ENCODE assay signal across 25 cellular contexts in the genomic region with DNA sequence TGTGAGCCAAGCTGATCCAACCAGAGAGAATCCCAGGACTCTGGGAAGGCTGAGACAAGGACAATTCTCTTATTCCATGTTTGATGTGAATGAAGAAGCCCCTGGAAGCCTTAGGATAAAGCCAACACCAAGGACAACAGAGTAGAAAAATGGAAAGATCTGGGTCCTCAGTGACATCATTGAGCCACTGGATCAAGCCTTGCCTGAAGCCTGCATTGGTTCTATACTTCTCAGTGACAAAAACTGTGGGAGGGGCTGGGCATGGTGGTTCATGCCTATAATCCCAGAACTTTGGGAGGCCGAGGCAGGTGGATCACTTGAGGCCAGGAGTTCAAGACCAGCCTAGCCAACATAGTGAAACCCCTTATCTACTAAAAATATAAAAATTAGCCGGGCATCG. TPM values are rescaled to one million over a fixed set of nuclear protein-coding genes. Genes with fewer than 3 reads are reported as not detected.
DNase-seq lines count a peak whose midpoint lies in the region; ATAC-seq, FAIRE-seq and TF ChIP-seq lines count a peak whose summit lies in the region.
"Had no signal": no experiment of that assay in that cellular context is flagged by ENCODE, and none has a peak within 500 bp of the region (broad histone marks: within the 10 kb centered on the region; RNA-seq: fewer than 3 reads in every experiment).

No MANE protein-coding gene starts in this region.

- H3K27ac Mint-ChIP-seq in effector memory CD8-positive, alpha-beta T cell = peak overlapping the region; percentile 89 to 90

- TF ChIP-seq CTCF in HepG2 (CRISPR knock-in tag; IDR thresholded peaks at IDR 0.05) (no peak), right lobe of liver (IDR thresholded peaks at IDR 0.05) (no peak), ovary (IDR thresholded peaks at IDR 0.05) (no peak), esophagus squamous epithelium (IDR thresholded peaks at IDR 0.05) (no peak), transverse colon (IDR thresholded peaks at IDR 0.05) (no peak)

- no peak overlapping the region for H3K4me3 Mint-ChIP-seq in effector memory CD8-positive, alpha-beta T cell
- H3K4me3 Mint-ChIP-seq: CD14-positive monocyte; CD4-positive, alpha-beta T cell; CD8-positive, alpha-beta memory T cell had no signal

- CTCF ChIA-PET in HepG2 (lab: Yijun Ruan, JAX; ENCODE audit: low intra/inter-chr PET ratio, low total read pairs) = no interaction called here

- no peak for FAIRE-seq in HepG2 (lab: Jason Lieb, UNC)
- FAIRE-seq: A549, GM12891, GM18507, H1 had no signal

- no peaks in the 10 kb centered on the region for H3K9me3 ChIP-seq in HepG2 (ENCODE audit: low read length)
- H3K9me3 ChIP-seq in right lobe of liver = no peaks in the 10 kb centered on the region
- no peaks in the 10 kb centered on the region for H3K9me3 ChIP-seq in ovary
- H3K9me3 ChIP-seq in esophagus squamous epithelium = no peaks in the 10 kb centered on the region
- no peaks in the 10 kb centered on the region for H3K9me3 ChIP-seq in transverse colon
- H3K9me3 ChIP-seq: A549; BE2C; BLaER1 treated with 17β-estradiol and CSF1 and Interleukin-3, amounts not matched to agents 10 nM and 100 nM had no signal

- no peak for DNase-seq in HepG2 (ENCODE audit: low spot score)
- DNase-seq in right lobe of liver = no peak
- DNase-seq in effector memory CD8-positive, alpha-beta T cell = no peak
- DNase-seq in ovary = no peak
- no peak for DNase-seq in esophagus squamous epithelium (lab: John Stamatoyannopoulos, UW)
- no peak for DNase-seq in transverse colon
- no peak for DNase-seq in T-helper 1 cell
- DNase-seq: 8988T; ACHN; AML-193; BE2C; CD4-positive, alpha-beta T cell; CD8-positive, alpha-beta memory T cell; DMS53; DMS79 treated with DMSO at 0.1 percent for 48 hours; GF-D8; GM23248; H7; HCEC 1CT had no signal

- TF ChIP-seq EP300 in HepG2 (IDR thresholded peaks at IDR 0.05; ENCODE audit: low read depth in 2 of 2, low read length in 2 of 2) (no peak), HepG2 (CRISPR knock-in tag; IDR thresholded peaks at IDR 0.05; ENCODE audit: borderline replicate concordance) (no peak), ovary (IDR thresholded peaks at IDR 0.05) (no peak), transverse colon (IDR thresholded peaks at IDR 0.05; ENCODE audit: low read depth) (no peak)

- H3K36me3 ChIP-seq in HepG2 (replicated peaks in 1 of 2; ENCODE audit: control insufficient read depth in 1 of 2, insufficient read depth in 2 of 2, low read length in 2 of 2) (no peaks in the 10 kb centered on the region), right lobe of liver (no peaks in the 10 kb centered on the region), ovary (no peaks in the 10 kb centered on the region), esophagus squamous epithelium (peaks cover 0 to 45% (median 0%) of the 10 kb centered on the region in 3 donors), transverse colon (no peaks in the 10 kb centered on the region)
- H3K36me3 ChIP-seq: BE2C had no signal

- H3K36me3 Mint-ChIP-seq in effector memory CD8-positive, alpha-beta T cell (ENCODE audit: insufficient read depth) = peaks cover 2% of the 10 kb centered on the region

- H3K4me2 ChIP-seq in HepG2 (ENCODE audit: low read depth, low read length) = no peak overlapping the region
- H3K4me2 ChIP-seq: A549; BLaER1 treated with 17β-estradiol and CSF1 and Interleukin-3, amounts not matched to agents 10 nM and 100 nM had no signal

- H3K4me1 Mint-ChIP-seq in effector memory CD8-positive, alpha-beta T cell (ENCODE audit: low read depth in 2 of 2) = peaks cover 0 to 4% of the 10 kb centered on the region in 2 donors
- H3K4me1 Mint-ChIP-seq: CD14-positive monocyte had no signal

- WGBS in HepG2 (ENCODE audit: low lambda C conversion rate) = 70% methylated on average over 3 of the region's 3 CpGs
- 100% methylated on average over 1 of the region's 3 CpGs for WGBS in right lobe of liver (ENCODE audit: insufficient coverage, low coverage, low lambda C conversion rate, missing lambda C conversion rate)
- 59 to 93% (median 86%) methylated on average over 2 to 3 of the region's 3 CpGs for WGBS in ovary, 3 donors
- 83 to 86% methylated on average over 1 to 2 of the region's 3 CpGs for WGBS in esophagus squamous epithelium, 2 donors
- WGBS in transverse colon (ENCODE audit: low coverage in 1 of 2), 2 donors = 65% methylated on average over 3 of the region's 3 CpGs; no CpG with 5 or more reads in 1 of the 2 donors

- H3K4me1 ChIP-seq in HepG2 (ENCODE audit: insufficient read depth, low read length) (no peaks in the 10 kb centered on the region; the same call in 1 of the 2 replicates), right lobe of liver (peaks cover 0 to under 1% (median 0%) of the 10 kb centered on the region in 4 donors), ovary (ENCODE audit: insufficient read depth) (no peaks in the 10 kb centered on the region), esophagus squamous epithelium (peaks cover 4 to 5% (median 4%) of the 10 kb centered on the region in 3 donors), transverse colon (no peaks in the 10 kb centered on the region)
- H3K4me1 ChIP-seq: A549, BE2C had no signal

- TF ChIP-seq RAD21 in HepG2 (CRISPR knock-in tag; IDR thresholded peaks at IDR 0.05) = no peak

- no peak overlapping the region for H3K9ac ChIP-seq in HepG2 (ENCODE audit: insufficient read depth, low read depth, low read length)
- H3K9ac ChIP-seq: BLaER1 treated with 17β-estradiol and CSF1 and Interleukin-3, amounts not matched to agents 10 nM and 100 nM; GM23248 had no signal

- intact Hi-C loops in HepG2 (cut with micrococcal nuclease; ENCODE audit: unreplicated experiment) = no loop called here
- intact Hi-C loops in right lobe of liver (cut with DNase I) = no loop called here
- intact Hi-C loops in ovary (cut with DNase I) = loop anchor here in 2 of 4 donors (10.0 kb wide), 1 partner anchor 168 kb away; a partner anchor contains a TSS
- intact Hi-C loops in esophagus squamous epithelium (cut with DNase I) = loop anchor here (10.0 kb wide), 1 partner anchor 168 kb away; a partner anchor contains a TSS
- intact Hi-C loops in transverse colon (cut with DNase I; ENCODE audit: low total_unique reads) = no loop called here

- no peaks in the 10 kb centered on the region for H3K79me2 ChIP-seq in HepG2 (ENCODE audit: insufficient read depth, low read length)

- H3K27ac ChIP-seq in HepG2 (ENCODE audit: extremely low read length, insufficient read depth, low read length) (no peak overlapping the region), right lobe of liver (no peak overlapping the region), ovary (peak overlapping the region; percentile 52 to 91), esophagus squamous epithelium (no peak overlapping the region), transverse colon (no peak overlapping the region)
- H3K27ac ChIP-seq: A549; BLaER1 treated with 17β-estradiol and CSF1 and Interleukin-3, amounts not matched to agents 10 nM and 100 nM; GM23248 had no signal

- no peak for ATAC-seq in HepG2
- no peak for ATAC-seq in right lobe of liver
- no peak for ATAC-seq in effector memory CD8-positive, alpha-beta T cell (replicated peaks)
- ATAC-seq: A549 had no signal

- H3K9me3 Mint-ChIP-seq in effector memory CD8-positive, alpha-beta T cell = no peaks in the 10 kb centered on the region
- H3K9me3 Mint-ChIP-seq: CD4-positive, alpha-beta T cell; CD8-positive, alpha-beta memory T cell had no signal

- in situ Hi-C loops in HepG2 (cut with HindIII; ENCODE audit: extremely low pct_ligation_motif_present, low pct_unique_long_range_greater_than_20kb) = no loop called here
- in situ Hi-C loops in transverse colon (cut with MboI; ENCODE audit: low pct_ligation_motif_present in 1 of 4, low pct_unique_long_range_greater_than_20kb in 1 of 4, low sequenced_read_pairs in 3 of 4) = no loop called here

- H3K4me3 ChIP-seq in HepG2 (replicated peaks in 1 of 3; ENCODE audit: insufficient read depth in 1 of 3, low read depth in 2 of 3, low read length in 3 of 3) (no peak overlapping the region), right lobe of liver (no peak overlapping the region), ovary (no peak overlapping the region), esophagus squamous epithelium (no peak overlapping the region), transverse colon (no peak overlapping the region)
- H3K4me3 ChIP-seq: A549; BLaER1 treated with 17β-estradiol and CSF1 and Interleukin-3, amounts not matched to agents 10 nM and 100 nM; GM23248 had no signal

- H3K27me3 ChIP-seq in HepG2 (ENCODE audit: control insufficient read depth in 1 of 2, insufficient read depth in 2 of 2, low read length in 2 of 2) = no peaks in the 10 kb centered on the region; a peak in 1 of 5 replicates
- H3K27me3 ChIP-seq in right lobe of liver = no peaks in the 10 kb centered on the region
- H3K27me3 ChIP-seq in ovary = no peaks in the 10 kb centered on the region
- no peaks in the 10 kb centered on the region for H3K27me3 ChIP-seq in esophagus squamous epithelium
- H3K27me3 ChIP-seq in transverse colon = no peaks in the 10 kb centered on the region
- H3K27me3 ChIP-seq: BE2C; BLaER1 treated with 17β-estradiol and CSF1 and Interleukin-3, amounts not matched to agents 10 nM and 100 nM had no signal

- H3K27me3 Mint-ChIP-seq in effector memory CD8-positive, alpha-beta T cell = no peaks in the 10 kb centered on the region
- H3K27me3 Mint-ChIP-seq: CD4-positive, alpha-beta T cell had no signal

- H2AFZ ChIP-seq in HepG2 (ENCODE audit: low read length) = no peak overlapping the region
- H2AFZ ChIP-seq: GM23248 had no signal

- H4K20me1 ChIP-seq in HepG2 (ENCODE audit: insufficient read depth, low read length) = no peaks in the 10 kb centered on the region

- no peak for TF ChIP-seq POLR2A in HepG2 (IDR thresholded peaks at IDR 0.05; ENCODE audit: insufficient read depth in 1 of 2, low read depth in 2 of 2, low read length in 2 of 2)
- no peak for TF ChIP-seq POLR2A in right lobe of liver (IDR thresholded peaks at IDR 0.05)
- no peak for TF ChIP-seq POLR2A in ovary (IDR thresholded peaks at IDR 0.05)
- no peak for TF ChIP-seq POLR2A in esophagus squamous epithelium (IDR thresholded peaks at IDR 0.05)
- no peak for TF ChIP-seq POLR2A in transverse colon (IDR thresholded peaks at IDR 0.05)

- POLR2A ChIA-PET in HepG2 (lab: Yijun Ruan, JAX) = no interaction called here

- no TSS peak for BruUV-seq in HepG2 (replicated peaks; lab: Mats Ljungman, UMichigan)

RNA-seq across cellular contexts. Expression of a gene that starts 15.6 kb away (rescaled TPM):
- total RNA-seq in HepG2 (2016; rRNA removed; fragmentation: Illumina TruSeq; extraction: Trizol) (1.8 and 2.0 TPM in 2 replicates), right lobe of liver (1 to 10 TPM in 4 of 6 experiments, under 1 TPM in 2; 0.31 to 2.8 (median 1.5) TPM), ovary (10 to 100 TPM in 5 of 7 donors, 1 to 10 TPM in 2; 6.0 to 30.4 (median 14.6) TPM), esophagus squamous epithelium (10 to 100 TPM; 15.8 to 27.1 (median 20.6) TPM), transverse colon (10 to 100 TPM in 2 of 4 donors, 1 to 10 TPM in 2; 5.7 to 46.8 (median 10.8) TPM)
- total RNA-seq in HepG2 (2016; cell fraction: cytosol; rRNA removed; fragmentation: Illumina TruSeq; extraction: Trizol; ENCODE audit: low read depth) = 0.53 and 1.0 TPM in 2 replicates
- 1.4 and 2.3 TPM in 2 replicates for total RNA-seq in HepG2 (2016; cell fraction: insoluble cytoplasmic fraction; rRNA removed; fragmentation: Illumina TruSeq; extraction: Trizol)
- 1.3 and 1.5 TPM in 2 replicates for total RNA-seq in HepG2 (2016; cell fraction: membrane; rRNA removed; fragmentation: Illumina TruSeq; extraction: Trizol)
- total RNA-seq in HepG2 (2016; cell fraction: nucleus; rRNA removed; fragmentation: Illumina TruSeq; extraction: Trizol) = 1.9 and 2.1 TPM in 2 replicates
- polyA plus RNA-seq in HepG2 (2011; rRNA removed) (1.7 and 2.2 TPM in 2 replicates), ovary (10 to 100 TPM in 1 of 2 donors, 1 to 10 TPM in 1; 2.3 to 15.5 TPM)
- polyA plus RNA-seq in HepG2 (2011; cell fraction: cytosol; rRNA removed) = 1.7 and 2.2 TPM in 2 replicates
- 9.9 and 10.1 TPM in 2 replicates for polyA plus RNA-seq in HepG2 (2011; cell fraction: nucleus; rRNA removed)
- polyA plus RNA-seq in HepG2 (2012) = 0.88 and 1.6 TPM in 2 replicates
- 0.47 and 1.2 TPM in 2 replicates for polyA plus RNA-seq in HepG2 (2016; cell fraction: cytosol; fragmentation: Illumina TruSeq; extraction: Trizol; ENCODE audit: low read depth)
- 1.7 and 2.2 TPM in 2 replicates for polyA plus RNA-seq in HepG2 (2016; cell fraction: insoluble cytoplasmic fraction; fragmentation: Illumina TruSeq; extraction: Trizol; ENCODE audit: low read depth)
- polyA plus RNA-seq in HepG2 (2016; cell fraction: membrane; fragmentation: Illumina TruSeq; extraction: Trizol; ENCODE audit: low read depth) = 0.94 and 1.7 TPM in 2 replicates
- 4.0 and 5.0 TPM in 2 replicates for polyA plus RNA-seq in HepG2 (2016; cell fraction: nucleus; fragmentation: Illumina TruSeq; extraction: Trizol; ENCODE audit: insufficient read depth, low read depth)
- 1.3 and 7.5 TPM in 2 replicates for polyA minus RNA-seq in HepG2 (2011; rRNA and poly(A)+ RNA removed; ENCODE audit: low replicate concordance)
- 0.69 and 0.79 TPM in 2 replicates for polyA minus RNA-seq in HepG2 (2011; cell fraction: cytosol; rRNA and poly(A)+ RNA removed)
- polyA minus RNA-seq in HepG2 (2011; cell fraction: nucleus; rRNA and poly(A)+ RNA removed) = 1.4 and 2.1 TPM in 2 replicates

RNA-seq across cellular contexts. Expression of a gene that starts 40.1 kb away (rescaled TPM):
- total RNA-seq in HepG2 (2016; rRNA removed; fragmentation: Illumina TruSeq; extraction: Trizol) = 0.98 and 1.6 TPM in 2 replicates
- total RNA-seq in HepG2 (2016; cell fraction: cytosol; rRNA removed; fragmentation: Illumina TruSeq; extraction: Trizol; ENCODE audit: low read depth) = 0.62 and 0.71 TPM in 2 replicates
- total RNA-seq in HepG2 (2016; cell fraction: insoluble cytoplasmic fraction; rRNA removed; fragmentation: Illumina TruSeq; extraction: Trizol) = 1.00 and 1.9 TPM in 2 replicates
- total RNA-seq in HepG2 (2016; cell fraction: membrane; rRNA removed; fragmentation: Illumina TruSeq; extraction: Trizol) = 1.8 and 1.9 TPM in 2 replicates
- total RNA-seq in HepG2 (2016; cell fraction: nucleus; rRNA removed; fragmentation: Illumina TruSeq; extraction: Trizol) = 0.99 and 1.3 TPM in 2 replicates
- polyA plus RNA-seq in HepG2 (2011; rRNA removed) = 0.27 and 0.29 TPM in 2 replicates
- 0.12 and 0.42 TPM in 2 replicates for polyA plus RNA-seq in HepG2 (2011; cell fraction: cytosol; rRNA removed)
- 0.43 and 0.48 TPM in 2 replicates for polyA plus RNA-seq in HepG2 (2011; cell fraction: nucleus; rRNA removed)
- 0.38 and 0.53 TPM in 2 replicates for polyA plus RNA-seq in HepG2 (2012)
- polyA plus RNA-seq in HepG2 (2016; cell fraction: cytosol; fragmentation: Illumina TruSeq; extraction: Trizol; ENCODE audit: low read depth) = 0.38 and 0.65 TPM in 2 replicates
- 0.47 and 0.85 TPM in 2 replicates for polyA plus RNA-seq in HepG2 (2016; cell fraction: insoluble cytoplasmic fraction; fragmentation: Illumina TruSeq; extraction: Trizol; ENCODE audit: low read depth)
- 0.76 and 1.2 TPM in 2 replicates for polyA plus RNA-seq in HepG2 (2016; cell fraction: membrane; fragmentation: Illumina TruSeq; extraction: Trizol; ENCODE audit: low read depth)
- 0.41 and 2.0 TPM in 2 replicates for polyA plus RNA-seq in HepG2 (2016; cell fraction: nucleus; fragmentation: Illumina TruSeq; extraction: Trizol; ENCODE audit: insufficient read depth, low read depth)
- 4.2 and 10.4 TPM in 2 replicates for polyA minus RNA-seq in HepG2 (2011; rRNA and poly(A)+ RNA removed; ENCODE audit: low replicate concordance)
- 2.1 TPM in 1 of 2 replicates, not detected in the other for polyA minus RNA-seq in HepG2 (2011; cell fraction: cytosol; rRNA and poly(A)+ RNA removed)
- polyA minus RNA-seq in HepG2 (2011; cell fraction: nucleus; rRNA and poly(A)+ RNA removed) = 0.39 and 1.1 TPM in 2 replicates
- 1 to 10 TPM; 2.2 to 4.4 (median 3.1) TPM for total RNA-seq in right lobe of liver
- total RNA-seq in ovary = 10 to 100 TPM in 4 of 7 donors, 1 to 10 TPM in 3; 4.6 to 12.4 (median 10.5) TPM
- 1 to 10 TPM; 2.6 to 6.6 TPM for polyA plus RNA-seq in ovary
- 1 to 10 TPM; 3.6 to 5.6 (median 3.9) TPM for total RNA-seq in esophagus squamous epithelium
- 10 to 100 TPM in 1 of 4 donors, 1 to 10 TPM in 2, under 1 TPM in 1; 0.60 to 12.3 (median 4.3) TPM for total RNA-seq in transverse colon

RNA-seq across cellular contexts. Expression of a gene that starts 41.0 kb away (rescaled TPM):
- total RNA-seq in HepG2 (2016; rRNA removed; fragmentation: Illumina TruSeq; extraction: Trizol) (15.5 and 33.6 TPM in 2 replicates), right lobe of liver (10 to 100 TPM in 4 of 6 experiments, 1 to 10 TPM in 2; 6.0 to 14.7 (median 10.8) TPM), ovary (10 to 100 TPM in 3 of 7 donors, 1 to 10 TPM in 4; 3.9 to 40.7 (median 8.8) TPM), esophagus squamous epithelium (100 to 1,000 TPM in 3 of 4 donors, 10 to 100 TPM in 1; 87.5 to 225 (median 137) TPM), transverse colon (10 to 100 TPM in 3 of 4 donors, 1 to 10 TPM in 1; 2.6 to 68.8 (median 30.5) TPM)
- total RNA-seq in HepG2 (2016; cell fraction: cytosol; rRNA removed; fragmentation: Illumina TruSeq; extraction: Trizol; ENCODE audit: low read depth) = 6.7 and 7.8 TPM in 2 replicates
- 10.8 and 35.8 TPM in 2 replicates for total RNA-seq in HepG2 (2016; cell fraction: insoluble cytoplasmic fraction; rRNA removed; fragmentation: Illumina TruSeq; extraction: Trizol)
- total RNA-seq in HepG2 (2016; cell fraction: membrane; rRNA removed; fragmentation: Illumina TruSeq; extraction: Trizol) = 14.9 and 16.9 TPM in 2 replicates
- 41.9 and 47.9 TPM in 2 replicates for total RNA-seq in HepG2 (2016; cell fraction: nucleus; rRNA removed; fragmentation: Illumina TruSeq; extraction: Trizol)
- polyA plus RNA-seq in HepG2 (2011; rRNA removed) (53.6 and 62.5 TPM in 2 replicates), ovary (1 to 10 TPM; 3.8 to 6.1 TPM)
- polyA plus RNA-seq in HepG2 (2011; cell fraction: cytosol; rRNA removed) = 39.1 and 62.9 TPM in 2 replicates
- polyA plus RNA-seq in HepG2 (2011; cell fraction: nucleus; rRNA removed) = 163 and 212 TPM in 2 replicates
- 25.4 and 56.3 TPM in 2 replicates for polyA plus RNA-seq in HepG2 (2012)
- polyA plus RNA-seq in HepG2 (2016; cell fraction: cytosol; fragmentation: Illumina TruSeq; extraction: Trizol; ENCODE audit: low read depth) = 2.1 and 2.2 TPM in 2 replicates
- polyA plus RNA-seq in HepG2 (2016; cell fraction: insoluble cytoplasmic fraction; fragmentation: Illumina TruSeq; extraction: Trizol; ENCODE audit: low read depth) = 11.5 and 14.9 TPM in 2 replicates
- 5.7 and 6.8 TPM in 2 replicates for polyA plus RNA-seq in HepG2 (2016; cell fraction: membrane; fragmentation: Illumina TruSeq; extraction: Trizol; ENCODE audit: low read depth)
- polyA plus RNA-seq in HepG2 (2016; cell fraction: nucleus; fragmentation: Illumina TruSeq; extraction: Trizol; ENCODE audit: insufficient read depth, low read depth) = 84.4 and 87.2 TPM in 2 replicates
- 69.9 and 218 TPM in 2 replicates for polyA minus RNA-seq in HepG2 (2011; rRNA and poly(A)+ RNA removed; ENCODE audit: low replicate concordance)
- 72.7 and 86.9 TPM in 2 replicates for polyA minus RNA-seq in HepG2 (2011; cell fraction: cytosol; rRNA and poly(A)+ RNA removed)
- 65.6 and 79.3 TPM in 2 replicates for polyA minus RNA-seq in HepG2 (2011; cell fraction: nucleus; rRNA and poly(A)+ RNA removed)
- total RNA-seq: CD8-positive, alpha-beta memory T cell had no signal
- polyA plus RNA-seq: CD14-positive monocyte; CD8-positive, alpha-beta memory T cell had no signal

Comparison
In these comparisons a context has a peak if more than half of its experiments do, and no peak if none do; other contexts are left out.
1. H3K27ac ChIP-seq: peak in ovary (2 of 2); none in HepG2 (single experiment), right lobe of liver (0 of 3), esophagus squamous epithelium (0 of 4) and transverse colon (0 of 4).